11 cellular contexts compared by ENCODE assay signal in the genomic region with DNA sequence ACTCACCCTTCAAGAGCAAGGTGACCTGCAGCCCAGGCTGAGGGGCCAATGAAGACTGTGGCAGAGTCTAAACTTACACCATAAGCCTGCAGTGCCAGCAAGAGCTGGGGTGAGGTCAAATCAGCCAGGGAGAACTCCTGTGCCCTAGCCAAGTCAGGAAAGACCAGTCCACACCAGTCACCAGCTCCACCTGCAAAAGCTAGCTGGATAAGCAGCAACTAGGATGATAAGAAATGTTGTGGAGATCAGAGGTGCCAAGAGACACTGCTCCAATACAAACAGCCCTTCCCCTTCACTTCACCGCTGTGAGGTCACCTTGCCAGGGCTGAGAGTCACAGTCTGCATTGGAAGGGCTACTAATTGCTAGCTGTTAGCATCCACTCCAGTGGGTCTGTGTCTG. TPM values are rescaled to one million over a fixed set of nuclear protein-coding genes. Genes with fewer than 3 reads are reported as not detected.
A peak's percentile ranks its signal among the peaks of the same experiment; 100 is the strongest.
DNase-seq lines count a peak whose midpoint lies in the region; ATAC-seq, FAIRE-seq and TF ChIP-seq lines count a peak whose summit lies in the region.
"Had no signal": no experiment of that assay in that cellular context is flagged by ENCODE, and none has a peak within 500 bp of the region (broad histone marks: within the 10 kb centered on the region; RNA-seq: fewer than 3 reads in every experiment).

No MANE protein-coding gene starts in this region.

- H3K4me1 Mint-ChIP-seq in memory B cell = peaks cover 32% of the 10 kb centered on the region

- no peak for FAIRE-seq in GM12891 (lab: Jason Lieb, UNC)

- H3K27me3 Mint-ChIP-seq in memory B cell = peaks cover 19% of the 10 kb centered on the region

- H3K4me3 Mint-ChIP-seq in memory B cell = peak overlapping the region; percentile 32
- H3K4me3 Mint-ChIP-seq: nephron progenitor cell had no signal

- no peak for TF ChIP-seq POLR2A in GM12891 (IDR thresholded peaks at IDR 0.05; ENCODE audit: low read depth, low read length)

- peak; percentile 16 for DNase-seq in NCI-H226
- peak in 1 of 2 donors; percentile 34 for DNase-seq in memory B cell (ENCODE audit: low spot score in 2 of 2)
- DNase-seq in NCI-H1048 (lab: John Stamatoyannopoulos, UW) = no peak
- DNase-seq in T-helper 9 cell = no peak
- no peak for DNase-seq in SHP77 treated with DMSO at 0.1 percent for 48 hours (lab: John Stamatoyannopoulos, UW)
- DNase-seq in GM12891 (ENCODE audit: insufficient read length, low spot score) = no peak
- DNase-seq: cortex of kidney, NCI-H2171 treated with DMSO at 0.1 percent for 48 hours, nephron progenitor cell had no signal

- ATAC-seq in GM18511 (IDR thresholded peaks at IDR 0.05; ENCODE audit: unreplicated experiment) (peak; percentile 13), HG02571 (IDR thresholded peaks at IDR 0.05; ENCODE audit: unreplicated experiment) (peak; percentile 12), memory B cell (ENCODE audit: low read depth) (peak; percentile 35)

- no peaks in the 10 kb centered on the region for H3K9me3 Mint-ChIP-seq in memory B cell

- no peaks in the 10 kb centered on the region for H3K36me3 Mint-ChIP-seq in memory B cell

- H3K27ac Mint-ChIP-seq in memory B cell = no peak overlapping the region
- H3K27ac Mint-ChIP-seq: nephron progenitor cell had no signal

TF ChIP-seq in GM12891, 5 proteins besides CTCF, POLR2A, EP300 and RAD21:
- TF ChIP-seq POU2F2 (IDR thresholded peaks at IDR 0.05; ENCODE audit: low read depth, low read length) = no peak
- TF ChIP-seq PAX5 (IDR thresholded peaks at IDR 0.05; ENCODE audit: insufficient read depth, low read length, severe bottlenecking) = no peak
- TF ChIP-seq SPI1 (IDR thresholded peaks at IDR 0.05; ENCODE audit: low read depth, low read length) = no peak
- TF ChIP-seq POLR2AphosphoS5 (IDR thresholded peaks at IDR 0.05; ENCODE audit: low read depth, low read length) = no peak
- no peak for TF ChIP-seq TAF1 (IDR thresholded peaks at IDR 0.05; ENCODE audit: low read depth, low read length)
TF ChIP-seq in GM12891: peak in this region for 0.

RNA-seq across cellular contexts. Expression of gene NIPAL1, which starts 31.3 kb away (rescaled TPM):
- 1.7 TPM for polyA plus RNA-seq in GM12891 (2012; ENCODE audit: low read depth, missing spikeins)

RNA-seq across cellular contexts. Expression of gene CNGA1, which starts 31.4 kb away (rescaled TPM):
- polyA plus RNA-seq in GM12891 (2012; ENCODE audit: low read depth, missing spikeins) = 0.76 TPM
